In the genomic region with DNA sequence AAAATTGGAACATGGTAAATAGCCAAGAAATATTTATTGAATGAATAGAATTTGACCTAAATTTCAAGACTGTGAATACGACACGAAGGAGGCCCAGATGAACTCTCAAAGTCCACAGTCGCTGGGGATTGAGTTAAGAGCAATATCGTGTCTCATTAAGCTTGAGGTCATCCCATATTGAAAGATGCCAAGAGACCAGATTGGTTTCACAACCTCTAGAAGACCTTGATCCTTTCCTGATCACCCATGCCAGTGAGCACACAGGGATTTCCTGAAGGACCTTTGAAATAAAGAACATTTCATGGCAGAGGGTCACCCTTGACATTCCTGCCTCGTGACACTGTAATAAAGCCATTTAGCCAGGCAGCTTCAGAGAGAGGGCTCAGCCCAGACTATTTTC, we compare ENCODE assay signal across 20 cellular contexts.
"Had no signal": no experiment of that assay in that cellular context is flagged by ENCODE, and none has a peak within 500 bp of the region (broad histone marks: within the 10 kb centered on the region; RNA-seq: fewer than 3 reads in every experiment).

No MANE protein-coding gene starts in this region.

- H3K27me3 Mint-ChIP-seq: activated naive CD8-positive, alpha-beta T cell treated with anti-CD3 and anti-CD28 coated beads, Interleukin-2, amount 10 ng/mL, durations not matched to agents 7 days and 5 days; stimulated activated naive CD8-positive, alpha-beta T cell treated with anti-CD3 and anti-CD28 coated beads, Interleukin-15, Interleukin-2, amounts not matched to agents 100 ng/mL and 50 ng/mL, for 24 hours had no signal

- H3K4me3 Mint-ChIP-seq: activated naive CD8-positive, alpha-beta T cell treated with anti-CD3 and anti-CD28 coated beads, Interleukin-2, amount 10 ng/mL, durations not matched to agents 7 days and 5 days; natural killer cell; stimulated activated naive CD8-positive, alpha-beta T cell treated with anti-CD3 and anti-CD28 coated beads, Interleukin-15, Interleukin-2, amounts not matched to agents 100 ng/mL and 50 ng/mL, for 24 hours; T-cell had no signal

- ATAC-seq: left lung, natural killer cell, right cardiac atrium, T-cell, upper lobe of right lung had no signal

- H3K4me2 ChIP-seq: smooth muscle cell had no signal

- DNase-seq: activated CD4-positive, alpha-beta T cell treated with anti-CD3 and anti-CD28 coated beads, Interleukin-2, amount 50 U/mL, for 4 hours; activated CD4-positive, CD25-positive, alpha-beta regulatory T cell treated with anti-CD3 and anti-CD28 coated beads, Interleukin-2, amount 50 U/mL, for 72 hours; activated naive CD4-positive, alpha-beta T cell; activated naive CD8-positive, alpha-beta T cell treated with anti-CD3 and anti-CD28 coated beads, Interleukin-2, amount 10 ng/mL, durations not matched to agents 7 days and 5 days; activated T-cell treated with anti-CD3 and anti-CD28 coated beads for 4 hours; cerebellar nuclear complex; dermis blood vessel endothelial cell; islet precursor cell; left lung; natural killer cell; nucleus accumbens; right cardiac atrium; T-cell; T-helper 9 cell; testis; upper lobe of right lung had no signal

- H3K27ac ChIP-seq: epithelial cell of prostate, left lung, testis, upper lobe of right lung had no signal

- H3K27me3 ChIP-seq: left lung, testis, upper lobe of right lung had no signal

- H3K4me1 ChIP-seq: left lung, testis, upper lobe of right lung had no signal

- H3K36me3 Mint-ChIP-seq: activated naive CD8-positive, alpha-beta T cell treated with anti-CD3 and anti-CD28 coated beads, Interleukin-2, amount 10 ng/mL, durations not matched to agents 7 days and 5 days; T-cell had no signal

- H3K27ac Mint-ChIP-seq: activated naive CD8-positive, alpha-beta T cell treated with anti-CD3 and anti-CD28 coated beads, Interleukin-2, amount 10 ng/mL, durations not matched to agents 7 days and 5 days; natural killer cell; progenitor cell of endocrine pancreas; stimulated activated naive CD8-positive, alpha-beta T cell treated with anti-CD3 and anti-CD28 coated beads, Interleukin-15, Interleukin-2, amounts not matched to agents 100 ng/mL and 50 ng/mL, for 24 hours; T-cell had no signal

- H3K4me3 ChIP-seq: left lung, smooth muscle cell, testis, upper lobe of right lung had no signal

- H3K9me3 ChIP-seq: left lung, testis, upper lobe of right lung had no signal

- H3K9me3 Mint-ChIP-seq: activated naive CD8-positive, alpha-beta T cell treated with anti-CD3 and anti-CD28 coated beads, Interleukin-2, amount 10 ng/mL, durations not matched to agents 7 days and 5 days; stimulated activated naive CD8-positive, alpha-beta T cell treated with anti-CD3 and anti-CD28 coated beads, Interleukin-15, Interleukin-2, amounts not matched to agents 100 ng/mL and 50 ng/mL, for 24 hours had no signal

- H3K36me3 ChIP-seq: left lung, upper lobe of right lung had no signal

- H3K4me1 Mint-ChIP-seq: activated naive CD8-positive, alpha-beta T cell treated with anti-CD3 and anti-CD28 coated beads, Interleukin-2, amount 10 ng/mL, durations not matched to agents 7 days and 5 days; natural killer cell; T-cell had no signal
